Comparison of ENCODE assay signal across 23 cellular contexts in genomic region chr9:82088591-82088990, GRCh38.
"Had no signal": no experiment of that assay in that cellular context is flagged by ENCODE, and none has a peak within 500 bp of the region (broad histone marks: within the 10 kb centered on the region; RNA-seq: fewer than 3 reads in every experiment).

No MANE protein-coding gene starts in this region.

- DNase-seq: colonic mucosa; cortex of kidney; dermis blood vessel endothelial cell; dorsolateral prefrontal cortex; effector CD4-positive, alpha-beta T cell; effector CD8-positive, alpha-beta T cell; effector memory CD4-positive, alpha-beta T cell; effector memory CD8-positive, alpha-beta T cell; endodermal cell; erythroblast; esophagus squamous epithelium; foreskin fibroblast; foreskin keratinocyte; foreskin melanocyte; gastrocnemius medialis; glutamatergic neuron; head of caudate nucleus; heart left ventricle; heart right ventricle had no signal

- H3K9me3 ChIP-seq: colonic mucosa, esophagus muscularis mucosa, esophagus squamous epithelium, gastrocnemius medialis, gastroesophageal sphincter, heart left ventricle, heart right ventricle had no signal

- H3K27me3 ChIP-seq: colonic mucosa, dorsolateral prefrontal cortex, esophagus muscularis mucosa, esophagus squamous epithelium, foreskin keratinocyte, gastrocnemius medialis, gastroesophageal sphincter, heart left ventricle, heart right ventricle had no signal

- H3K4me3 ChIP-seq: colonic mucosa, coronary artery, dorsolateral prefrontal cortex, esophagus muscularis mucosa, esophagus squamous epithelium, gastrocnemius medialis, gastroesophageal sphincter, heart left ventricle, heart right ventricle had no signal

- H3K36me3 ChIP-seq: colonic mucosa, esophagus muscularis mucosa, esophagus squamous epithelium, gastrocnemius medialis, gastroesophageal sphincter, heart left ventricle, heart right ventricle had no signal

- H3K4me1 ChIP-seq: colonic mucosa, esophagus muscularis mucosa, esophagus squamous epithelium, foreskin keratinocyte, gastrocnemius medialis, gastroesophageal sphincter, heart right ventricle had no signal

- H3K27ac ChIP-seq: colonic mucosa, coronary artery, dorsolateral prefrontal cortex, epithelial cell of prostate, esophagus muscularis mucosa, esophagus squamous epithelium, foreskin keratinocyte, gastrocnemius medialis, gastroesophageal sphincter, heart left ventricle, heart right ventricle had no signal
